2 cellular contexts compared by ENCODE assay signal in the genomic region with DNA sequence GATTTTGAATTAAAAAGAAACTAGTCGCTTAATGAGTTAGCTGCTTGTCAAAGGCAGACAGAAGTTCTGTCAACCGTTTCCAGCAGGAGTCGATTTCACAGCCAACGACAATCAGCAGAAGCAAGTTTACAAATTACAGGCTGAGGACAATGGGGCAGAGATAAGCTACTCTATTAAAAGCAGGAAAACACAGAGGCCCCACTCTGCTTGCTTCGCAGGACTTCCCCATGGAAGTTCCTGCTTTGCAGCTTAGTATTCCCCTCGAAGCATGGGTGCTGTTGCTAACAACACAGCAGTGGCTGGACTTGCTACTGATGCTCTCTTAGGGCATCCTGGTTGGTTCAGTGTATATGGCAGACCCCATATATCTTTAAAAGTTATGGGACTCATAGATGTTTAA.
TF ChIP-seq lines count a peak whose summit lies in the region.

No MANE protein-coding gene starts in this region.

TF ChIP-seq in GM12891, 5 proteins besides CTCF, POLR2A, EP300 and RAD21 (continued from another document):
- no peak for TF ChIP-seq POLR2AphosphoS5 (IDR thresholded peaks at IDR 0.05; ENCODE audit: low read depth, low read length)

TF ChIP-seq in HCT116, 20 proteins besides CTCF, POLR2A, EP300 and RAD21:
- TF ChIP-seq, protein P1, sequence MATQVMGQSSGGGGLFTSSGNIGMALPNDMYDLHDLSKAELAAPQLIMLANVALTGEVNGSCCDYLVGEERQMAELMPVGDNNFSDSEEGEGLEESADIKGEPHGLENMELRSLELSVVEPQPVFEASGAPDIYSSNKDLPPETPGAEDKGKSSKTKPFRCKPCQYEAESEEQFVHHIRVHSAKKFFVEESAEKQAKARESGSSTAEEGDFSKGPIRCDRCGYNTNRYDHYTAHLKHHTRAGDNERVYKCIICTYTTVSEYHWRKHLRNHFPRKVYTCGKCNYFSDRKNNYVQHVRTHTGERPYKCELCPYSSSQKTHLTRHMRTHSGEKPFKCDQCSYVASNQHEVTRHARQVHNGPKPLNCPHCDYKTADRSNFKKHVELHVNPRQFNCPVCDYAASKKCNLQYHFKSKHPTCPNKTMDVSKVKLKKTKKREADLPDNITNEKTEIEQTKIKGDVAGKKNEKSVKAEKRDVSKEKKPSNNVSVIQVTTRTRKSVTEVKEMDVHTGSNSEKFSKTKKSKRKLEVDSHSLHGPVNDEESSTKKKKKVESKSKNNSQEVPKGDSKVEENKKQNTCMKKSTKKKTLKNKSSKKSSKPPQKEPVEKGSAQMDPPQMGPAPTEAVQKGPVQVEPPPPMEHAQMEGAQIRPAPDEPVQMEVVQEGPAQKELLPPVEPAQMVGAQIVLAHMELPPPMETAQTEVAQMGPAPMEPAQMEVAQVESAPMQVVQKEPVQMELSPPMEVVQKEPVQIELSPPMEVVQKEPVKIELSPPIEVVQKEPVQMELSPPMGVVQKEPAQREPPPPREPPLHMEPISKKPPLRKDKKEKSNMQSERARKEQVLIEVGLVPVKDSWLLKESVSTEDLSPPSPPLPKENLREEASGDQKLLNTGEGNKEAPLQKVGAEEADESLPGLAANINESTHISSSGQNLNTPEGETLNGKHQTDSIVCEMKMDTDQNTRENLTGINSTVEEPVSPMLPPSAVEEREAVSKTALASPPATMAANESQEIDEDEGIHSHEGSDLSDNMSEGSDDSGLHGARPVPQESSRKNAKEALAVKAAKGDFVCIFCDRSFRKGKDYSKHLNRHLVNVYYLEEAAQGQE (IDR thresholded peaks at IDR 0.05; ENCODE audit: low read depth): no peak
- TF ChIP-seq, protein P2, sequence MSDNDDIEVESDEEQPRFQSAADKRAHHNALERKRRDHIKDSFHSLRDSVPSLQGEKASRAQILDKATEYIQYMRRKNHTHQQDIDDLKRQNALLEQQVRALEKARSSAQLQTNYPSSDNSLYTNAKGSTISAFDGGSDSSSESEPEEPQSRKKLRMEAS (IDR thresholded peaks at IDR 0.05): no peak
- no peak for TF ChIP-seq JUND (IDR thresholded peaks at IDR 0.05)
- TF ChIP-seq SP1 (IDR thresholded peaks at IDR 0.05; ENCODE audit: low read depth): no peak
- no peak for TF ChIP-seq CBX3 (IDR thresholded peaks at IDR 0.05; ENCODE audit: low read depth)
- TF ChIP-seq SIN3A (IDR thresholded peaks at IDR 0.05; ENCODE audit: low read depth): no peak
- TF ChIP-seq ZFX (IDR thresholded peaks at IDR 0.05): no peak
- no peak for TF ChIP-seq FOSL1 (IDR thresholded peaks at IDR 0.05; ENCODE audit: low read depth)
- TF ChIP-seq EZH2phosphoT487 (IDR thresholded peaks at IDR 0.05; ENCODE audit: borderline replicate concordance): no peak
